ENCODE assay signal across 1 cellular context in genomic region chr1:231603598-231604275, GRCh38.
A peak's percentile ranks its signal among the peaks of the same experiment; 100 is the strongest.
TF ChIP-seq lines count a peak whose summit lies in the region.

No MANE protein-coding gene starts in this region.

TF ChIP-seq in K562, 482 proteins besides CTCF, POLR2A, EP300 and RAD21 (continued from another document and continues in another):
- TF ChIP-seq FOXO4 (CRISPR knock-in tag; IDR thresholded peaks at IDR 0.05), result 0 out of 2 replicates have a peak, but pooled peaks have one; percentile 33
- no peak for TF ChIP-seq ZNF175 (CRISPR knock-in tag; IDR thresholded peaks at IDR 0.05; ENCODE audit: low read depth)
- TF ChIP-seq CREB3 (tag; conservative IDR thresholded peaks at IDR 0.05; ENCODE audit: low read depth), result no peak
- no peak for TF ChIP-seq ZNF316 (IDR thresholded peaks at IDR 0.05)
- no peak for TF ChIP-seq ZNF133 (CRISPR knock-in tag; IDR thresholded peaks at IDR 0.05)
- TF ChIP-seq ZNF668 (CRISPR knock-in tag; IDR thresholded peaks at IDR 0.05), result no peak
- no peak for TF ChIP-seq C11orf30 (IDR thresholded peaks at IDR 0.05; ENCODE audit: low read depth)
- TF ChIP-seq ZNF785 (CRISPR knock-in tag; IDR thresholded peaks at IDR 0.05), result no peak
- no peak for TF ChIP-seq KLF13 (tag; IDR thresholded peaks at IDR 0.05; ENCODE audit: borderline replicate concordance, low read depth)
- TF ChIP-seq DNMT1 (IDR thresholded peaks at IDR 0.05), result no peak
- TF ChIP-seq HMG20A (CRISPR knock-in tag; conservative IDR thresholded peaks at IDR 0.05), result no peak
- no peak for TF ChIP-seq ZFP30 (CRISPR knock-in tag; IDR thresholded peaks at IDR 0.05; ENCODE audit: borderline replicate concordance)
- no peak for TF ChIP-seq MIER1 (IDR thresholded peaks at IDR 0.05; ENCODE audit: low read depth)
- 0 out of 2 replicates have a peak, but pooled peaks have one; percentile 34 for TF ChIP-seq ZEB2 (IDR thresholded peaks at IDR 0.05)
- TF ChIP-seq NR3C1 (CRISPR knock-in tag; IDR thresholded peaks at IDR 0.05), result no peak
- no peak for TF ChIP-seq TRIM28 (IDR thresholded peaks at IDR 0.05)
- no peak for TF ChIP-seq ZNF766 (CRISPR knock-in tag; conservative IDR thresholded peaks at IDR 0.05)
- no peak for TF ChIP-seq GABPB2 (CRISPR knock-in tag; conservative IDR thresholded peaks at IDR 0.05)
- no peak for TF ChIP-seq ZNF407 (IDR thresholded peaks at IDR 0.05; ENCODE audit: low read depth)
- TF ChIP-seq ATF4 (CRISPR knock-in tag; IDR thresholded peaks at IDR 0.05), result no peak
- no peak for TF ChIP-seq CEBPZ (IDR thresholded peaks at IDR 0.05; ENCODE audit: borderline replicate concordance, low read depth, low read length)
- no peak for TF ChIP-seq ZNF445 (CRISPR knock-in tag; IDR thresholded peaks at IDR 0.05; ENCODE audit: low read depth)
- no peak for TF ChIP-seq NCOA2 (IDR thresholded peaks at IDR 0.05; ENCODE audit: partially characterized antibody in 2 of 2)
- TF ChIP-seq ELK1 (CRISPR knock-in tag; IDR thresholded peaks at IDR 0.05), result no peak
- TF ChIP-seq ZNF707 (CRISPR knock-in tag; conservative IDR thresholded peaks at IDR 0.05), result no peak
- TF ChIP-seq ZNF134 (CRISPR knock-in tag; conservative IDR thresholded peaks at IDR 0.05), result no peak
- no peak for TF ChIP-seq MCM2 (IDR thresholded peaks at IDR 0.05; ENCODE audit: low read depth)
- TF ChIP-seq PATZ1 (CRISPR knock-in tag; IDR thresholded peaks at IDR 0.05; ENCODE audit: borderline replicate concordance), result no peak
- TF ChIP-seq ETV5 (CRISPR knock-in tag; IDR thresholded peaks at IDR 0.05; ENCODE audit: low read depth), result no peak
- TF ChIP-seq ZC3H8 (IDR thresholded peaks at IDR 0.05), result no peak
- TF ChIP-seq ZNF586 (CRISPR knock-in tag; conservative IDR thresholded peaks at IDR 0.05), result no peak
- TF ChIP-seq ZNF354B (CRISPR knock-in tag; IDR thresholded peaks at IDR 0.05), result no peak
- TF ChIP-seq BRCA1 (IDR thresholded peaks at IDR 0.05), result no peak
- TF ChIP-seq BRCA1 (CRISPR knock-in tag; IDR thresholded peaks at IDR 0.05), result no peak
- TF ChIP-seq ZNF239 (CRISPR knock-in tag; IDR thresholded peaks at IDR 0.05), result no peak
- TF ChIP-seq CREB5 (CRISPR knock-in tag; IDR thresholded peaks at IDR 0.05), result no peak
- no peak for TF ChIP-seq THAP12 (CRISPR knock-in tag; IDR thresholded peaks at IDR 0.05)
- TF ChIP-seq ZNF655 (CRISPR knock-in tag; IDR thresholded peaks at IDR 0.05), result no peak
- no peak for TF ChIP-seq GATA2 (CRISPR knock-in tag; IDR thresholded peaks at IDR 0.05)
